In genomic region chr5:171845857-171846785, GRCh38 we compare ENCODE assay signal across 8 cellular contexts.
A peak's percentile ranks its signal among the peaks of the same experiment; 100 is the strongest.
DNase-seq lines count a peak whose midpoint lies in the region; ATAC-seq and TF ChIP-seq lines count a peak whose summit lies in the region.
"Had no signal": no experiment of that assay in that cellular context is flagged by ENCODE, and none has a peak within 500 bp of the region (broad histone marks: within the 10 kb centered on the region; RNA-seq: fewer than 3 reads in every experiment).

No MANE protein-coding gene starts in this region.

- no peaks in the 10 kb centered on the region for H3K9me3 ChIP-seq in trophoblast cell (ENCODE audit: insufficient read depth, low read depth, low read length)

- no peak overlapping the region for H3K23ac ChIP-seq in trophoblast cell (ENCODE audit: low read length)

- H4K12ac ChIP-seq in trophoblast cell (ENCODE audit: low read depth, low read length), result peak overlapping the region; percentile 5

- H3K27ac ChIP-seq in trophoblast cell (ENCODE audit: low read depth, low read length), result no peak overlapping the region

- H3K4me2 ChIP-seq in trophoblast cell (ENCODE audit: low read length), result no peak overlapping the region

- WGBS in trophoblast cell (ENCODE audit: extremely low coverage, insufficient coverage, insufficient read length), result no CpG with 5 or more reads among the region's 14 CpGs

- no peak overlapping the region for H2BK12ac ChIP-seq in trophoblast cell (ENCODE audit: low read length)

- no peak overlapping the region for H3K4ac ChIP-seq in trophoblast cell (ENCODE audit: low read depth, low read length)

- H2AK5ac ChIP-seq in trophoblast cell (ENCODE audit: low read length), result no peak overlapping the region

- no peak overlapping the region for H3K14ac ChIP-seq in trophoblast cell (ENCODE audit: low read length)

- no peak for TF ChIP-seq CTCF in foreskin fibroblast (IDR thresholded peaks at IDR 0.05; ENCODE audit: low read depth, low read length)

- no peaks in the 10 kb centered on the region for H3K79me2 ChIP-seq in trophoblast cell (ENCODE audit: control insufficient read depth, insufficient read depth, low read length, poor library complexity)

- H3K9ac ChIP-seq in trophoblast cell (ENCODE audit: low read length), result no peak overlapping the region

- H3K36me3 ChIP-seq in trophoblast cell (ENCODE audit: control insufficient read depth in 1 of 2, insufficient read depth in 2 of 2, low read length in 2 of 2), result peaks cover 0 to 2% of the 10 kb centered on the region in 2 experiments

- no peak overlapping the region for H4K8ac ChIP-seq in trophoblast cell (ENCODE audit: low read depth, low read length)

- DNase-seq in HT-29 (ENCODE audit: low spot score), result peak; percentile 73
- peak; percentile 38 to 77 for DNase-seq in foreskin fibroblast
- DNase-seq in trophoblast cell, result peak in 1 of 2 donors; percentile 24
- DNase-seq in effector CD4-positive, alpha-beta T cell, result no peak
- no peak for DNase-seq in OCI-M2 (lab: John Stamatoyannopoulos, UW; ENCODE audit: unreplicated experiment)
- DNase-seq in stimulated activated CD4-positive, alpha-beta T cell treated with anti-CD3 and anti-CD28 coated beads, Interleukin-12 subunit alpha, Interleukin-12 subunit beta, amount 100 ng/mL, for 4 hours, result no peak
- DNase-seq: activated CD4-positive, alpha-beta T cell treated with anti-CD3 and anti-CD28 coated beads, Interleukin-2, amount 50 U/mL, for 1 hour had no signal

- no peak overlapping the region for H3K18ac ChIP-seq in trophoblast cell (ENCODE audit: low read length)

- no peak overlapping the region for H3K4me3 ChIP-seq in foreskin fibroblast (ENCODE audit: low read depth in 1 of 2, low read length in 2 of 2)
- H3K4me3 ChIP-seq in trophoblast cell (ENCODE audit: low read depth, low read length), result no peak overlapping the region

- no peaks in the 10 kb centered on the region for H3K79me1 ChIP-seq in trophoblast cell (ENCODE audit: low read length)

- peak; percentile 63 for ATAC-seq in SK-N-SH treated with all-trans-retinoic acid at 6 μM for 48 hours

- H2BK5ac ChIP-seq in trophoblast cell (ENCODE audit: low read depth, low read length, poor library complexity), result no peak overlapping the region

- no peaks in the 10 kb centered on the region for H3K27me3 ChIP-seq in trophoblast cell (ENCODE audit: insufficient read depth, low read length)

- H4K91ac ChIP-seq in trophoblast cell (ENCODE audit: low read depth, low read length), result no peak overlapping the region

- H3K4me1 ChIP-seq in trophoblast cell (ENCODE audit: control insufficient read depth in 1 of 2, insufficient read depth in 2 of 2, low read length in 2 of 2), result peaks cover 13 to 18% of the 10 kb centered on the region in 2 experiments

- no peak overlapping the region for H2AFZ ChIP-seq in trophoblast cell (ENCODE audit: insufficient read depth, low read length, poor library complexity)

- H2BK120ac ChIP-seq in trophoblast cell (ENCODE audit: insufficient read depth, low read length, poor library complexity), result no peak overlapping the region

TF ChIP-seq in SK-N-SH treated with all-trans-retinoic acid at 6 μM for 48 hours, 23 proteins besides CTCF, POLR2A, EP300 and RAD21:
- TF ChIP-seq ZFP30 (CRISPR knock-in tag; IDR thresholded peaks at IDR 0.05) (no peak), SNAI2 (CRISPR knock-in tag; IDR thresholded peaks at IDR 0.05) (no peak), ZFP3 (CRISPR knock-in tag; IDR thresholded peaks at IDR 0.05) (no peak), ZC3H10 (CRISPR knock-in tag; IDR thresholded peaks at IDR 0.05) (no peak), ISL1 (CRISPR knock-in tag; IDR thresholded peaks at IDR 0.05) (no peak), POU6F1 (CRISPR knock-in tag; IDR thresholded peaks at IDR 0.05; ENCODE audit: borderline replicate concordance, low read depth) (no peak), RARB (CRISPR knock-in tag; IDR thresholded peaks at IDR 0.05) (no peak), TOX (CRISPR knock-in tag; IDR thresholded peaks at IDR 0.05; ENCODE audit: borderline replicate concordance) (no peak), OSR1 (CRISPR knock-in tag; IDR thresholded peaks at IDR 0.05) (no peak), ESRRG (CRISPR knock-in tag; IDR thresholded peaks at IDR 0.05) (no peak), ZNF8 (CRISPR knock-in tag; IDR thresholded peaks at IDR 0.05) (no peak), PATZ1 (CRISPR knock-in tag; IDR thresholded peaks at IDR 0.05; ENCODE audit: borderline replicate concordance) (no peak)

Comparison
In these comparisons a context has a peak if more than half of its experiments do, and no peak if none do; other contexts are left out.
1. DNase-seq: peak in HT-29 (single experiment) and foreskin fibroblast (2 of 2); none in effector CD4-positive, alpha-beta T cell (single experiment), OCI-M2 (single experiment) and stimulated activated CD4-positive, alpha-beta T cell treated with anti-CD3 and anti-CD28 coated beads, Interleukin-12 subunit alpha, Interleukin-12 subunit beta, amount 100 ng/mL, for 4 hours (single experiment).